In genomic region chr7:134140889-134141867, GRCh38 we compare ENCODE assay signal across 8 cellular contexts. TPM values are rescaled to one million over a fixed set of nuclear protein-coding genes. Genes with fewer than 3 reads are reported as not detected.
A peak's percentile ranks its signal among the peaks of the same experiment; 100 is the strongest.
DNase-seq lines count a peak whose midpoint lies in the region; ATAC-seq, FAIRE-seq and TF ChIP-seq lines count a peak whose summit lies in the region.

No MANE protein-coding gene starts in this region.

- 44 to 46% methylated on average over 18 of the region's 18 CpGs for WGBS in aorta, 2 donors

- no peaks in the 10 kb centered on the region for H3K4me1 ChIP-seq in aorta (ENCODE audit: control insufficient read depth in 1 of 2, insufficient read depth in 2 of 2, low read length in 2 of 2)

- ATAC-seq in GM18520 (IDR thresholded peaks at IDR 0.05; ENCODE audit: unreplicated experiment) (peak; percentile 71), HG03139 (IDR thresholded peaks at IDR 0.05; ENCODE audit: unreplicated experiment) (peak; percentile 91), aorta (ENCODE audit: low FRiP score) (peak; percentile 83)

- FAIRE-seq in RCC 7860 (lab: Jason Lieb, UNC): peak; percentile 22

- H3K9me3 Mint-ChIP-seq in osteocyte (ENCODE audit: unreplicated experiment): no peaks in the 10 kb centered on the region

- no peaks in the 10 kb centered on the region for H3K9me3 ChIP-seq in aorta (ENCODE audit: control insufficient read depth, low read length)

- no peak overlapping the region for H3K4me3 Mint-ChIP-seq in osteocyte (ENCODE audit: unreplicated experiment)

- no peaks in the 10 kb centered on the region for H3K4me1 Mint-ChIP-seq in osteocyte (ENCODE audit: unreplicated experiment)

- peaks cover 37% of the 10 kb centered on the region for H3K27me3 Mint-ChIP-seq in osteocyte (ENCODE audit: unreplicated experiment)

- no peaks in the 10 kb centered on the region for H3K36me3 ChIP-seq in aorta (ENCODE audit: control insufficient read depth in 1 of 2, insufficient read depth in 2 of 2, low read length in 1 of 2)

- TF ChIP-seq CTCF in osteocyte (IDR thresholded peaks at IDR 0.05): peak; percentile 92

- H3K27ac ChIP-seq in aorta (ENCODE audit: low read depth in 1 of 2, low read length in 2 of 2): no peak overlapping the region

- no peak overlapping the region for H3K4me3 ChIP-seq in aorta (ENCODE audit: low read length in 2 of 2)

- intact Hi-C loops in aorta (cut with DNase I): no loop called here

- H3K27me3 ChIP-seq in aorta (ENCODE audit: control insufficient read depth in 1 of 2, insufficient read depth in 2 of 2, low read length in 1 of 2): no peaks in the 10 kb centered on the region

- peak; percentile 14 to 41 for DNase-seq in AML-193 (lab: John Stamatoyannopoulos, UW)
- DNase-seq in RCC 7860 (ENCODE audit: low spot score): peak; percentile 34
- peak; percentile 46 for DNase-seq in activated naive CD4-positive, alpha-beta T cell treated with Interleukin-2 at 50 U/mL for 16 hours
- DNase-seq in germinal center (ENCODE audit: low spot score): peak; percentile 78
- peak; percentile 88 for DNase-seq in osteocyte (ENCODE audit: extremely low spot score, unreplicated experiment)
- peak; percentile 77 to 88 for DNase-seq in aorta

- no peaks in the 10 kb centered on the region for H3K36me3 Mint-ChIP-seq in osteocyte (ENCODE audit: unreplicated experiment)

- no peak overlapping the region for H3K27ac Mint-ChIP-seq in osteocyte (ENCODE audit: unreplicated experiment)

RNA-seq across cellular contexts. Expression of gene LRGUK, which starts 14.0 kb away (rescaled TPM):
- total RNA-seq in osteocyte (0.13 and 0.30 TPM in 2 replicates), aorta (1 to 10 TPM in 1 of 2 donors, under 1 TPM in 1; 0.58 to 1.2 TPM)
- polyA plus RNA-seq in aorta: under 1 TPM in 1 of 2 donors, not detected in 1; 0.59 TPM

Comparison
In these comparisons a context has a peak if more than half of its experiments do, and no peak if none do; other contexts are left out.
1. DNase-seq: peak in every context shown above with its lines; median percentile 88 in osteocyte; 82 in aorta; 78 in germinal center; 46 in activated naive CD4-positive, alpha-beta T cell treated with Interleukin-2 at 50 U/mL for 16 hours; 34 in RCC 7860; 28 in AML-193.